14 cellular contexts compared by ENCODE assay signal in genomic region chr2:86789687-86790133, GRCh38. TPM values are rescaled to one million over a fixed set of nuclear protein-coding genes. Genes with fewer than 3 reads are reported as not detected.
DNase-seq lines count a peak whose midpoint lies in the region; ATAC-seq and TF ChIP-seq lines count a peak whose summit lies in the region.
"Had no signal": no experiment of that assay in that cellular context is flagged by ENCODE, and none has a peak within 500 bp of the region (broad histone marks: within the 10 kb centered on the region; RNA-seq: fewer than 3 reads in every experiment).

No MANE protein-coding gene starts in this region.

- H3K79me2 ChIP-seq in mammary epithelial cell (ENCODE audit: insufficient read depth, low read length): no peaks in the 10 kb centered on the region

- DNase-seq in breast epithelium (ENCODE audit: low spot score in 2 of 2): no peak
- no peak for DNase-seq in mammary epithelial cell
- DNase-seq in activated naive CD8-positive, alpha-beta T cell treated with anti-CD3 and anti-CD28 coated beads for 36 hours: peak; percentile 25
- peak in 1 of 2 donors; percentile 67 for DNase-seq in upper lobe of left lung
- no peak for DNase-seq in prostate gland (ENCODE audit: low spot score)
- no peak for DNase-seq in HT-29 (ENCODE audit: low spot score)
- DNase-seq: cerebellar nuclear complex, NCI-H1048 had no signal

- no peak for TF ChIP-seq CTCF in breast epithelium (IDR thresholded peaks at IDR 0.05)
- TF ChIP-seq CTCF in mammary epithelial cell (conservative IDR thresholded peaks at IDR 0.05 in 1 of 2, IDR thresholded peaks at IDR 0.05 in 1 of 2; ENCODE audit: extremely low read depth in 1 of 2, insufficient read depth in 1 of 2, low read depth in 1 of 2, low read length in 2 of 2): no peak
- no peak for TF ChIP-seq CTCF in upper lobe of left lung (IDR thresholded peaks at IDR 0.05)
- TF ChIP-seq CTCF in prostate gland (IDR thresholded peaks at IDR 0.05): no peak

- H3K4me2 ChIP-seq in mammary epithelial cell (ENCODE audit: insufficient read depth, low read depth, low read length): no peak overlapping the region

- no peaks in the 10 kb centered on the region for H3K9me3 Mint-ChIP-seq in activated naive CD8-positive, alpha-beta T cell treated with anti-CD3 and anti-CD28 coated beads for 36 hours

- no peaks in the 10 kb centered on the region for H3K36me3 ChIP-seq in breast epithelium
- no peaks in the 10 kb centered on the region for H3K36me3 ChIP-seq in mammary epithelial cell (ENCODE audit: insufficient read depth, low read length)
- H3K36me3 ChIP-seq in upper lobe of left lung: no peaks in the 10 kb centered on the region
- H3K36me3 ChIP-seq in prostate gland: no peaks in the 10 kb centered on the region
- H3K36me3 ChIP-seq: BLaER1, SJSA1 had no signal

- no peaks in the 10 kb centered on the region for H3K4me1 ChIP-seq in breast epithelium
- H3K4me1 ChIP-seq in mammary epithelial cell (ENCODE audit: insufficient read depth, low read length): peaks cover 20% of the 10 kb centered on the region
- peaks cover 52% of the 10 kb centered on the region for H3K4me1 ChIP-seq in mononuclear cell (ENCODE audit: insufficient read depth, low read length)
- H3K4me1 ChIP-seq in upper lobe of left lung: peaks cover 19 to 38% (median 30%) of the 10 kb centered on the region in 4 donors
- H3K4me1 ChIP-seq in prostate gland (replicated peaks): no peaks in the 10 kb centered on the region
- H3K4me1 ChIP-seq: SJSA1 had no signal

- peaks cover 5 to 53% of the 10 kb centered on the region in 2 donors for H3K27me3 ChIP-seq in breast epithelium
- peaks cover 38% of the 10 kb centered on the region for H3K27me3 ChIP-seq in mammary epithelial cell (ENCODE audit: insufficient read depth, low read length)
- H3K27me3 ChIP-seq in mononuclear cell (ENCODE audit: insufficient read depth, low read length): peaks cover 56% of the 10 kb centered on the region
- H3K27me3 ChIP-seq in upper lobe of left lung: peaks cover 3 to 32% (median 20%) of the 10 kb centered on the region in 4 donors
- H3K27me3 ChIP-seq in prostate gland (replicated peaks; ENCODE audit: insufficient read depth): peaks cover 6% of the 10 kb centered on the region

- no peak for TF ChIP-seq EP300 in upper lobe of left lung (IDR thresholded peaks at IDR 0.05)

- peaks cover 5% of the 10 kb centered on the region for H3K27me3 Mint-ChIP-seq in activated naive CD8-positive, alpha-beta T cell treated with anti-CD3 and anti-CD28 coated beads for 36 hours

- H3K9me3 ChIP-seq in breast epithelium (no peaks in the 10 kb centered on the region), mammary epithelial cell (replicated peaks; ENCODE audit: insufficient read depth, low read length) (no peaks in the 10 kb centered on the region), mononuclear cell (ENCODE audit: low read depth, low read length) (no peaks in the 10 kb centered on the region), upper lobe of left lung (no peaks in the 10 kb centered on the region), prostate gland (no peaks in the 10 kb centered on the region)
- H3K9me3 ChIP-seq: SJSA1 had no signal

- peaks cover 65% of the 10 kb centered on the region for H3K4me1 Mint-ChIP-seq in activated naive CD8-positive, alpha-beta T cell treated with anti-CD3 and anti-CD28 coated beads for 36 hours

- no TSS peak for BruUV-seq in mammary epithelial cell (replicated peaks; lab: Mats Ljungman, UMichigan)

- H3K4me3 ChIP-seq in breast epithelium (peak overlapping the region in 2 of 3 donors; percentile 36 to 63), mammary epithelial cell (replicated peaks in 1 of 3; ENCODE audit: insufficient read depth in 1 of 3, low read depth in 2 of 3, low read length in 3 of 3) (no peak overlapping the region), mononuclear cell (ENCODE audit: low read length) (peak overlapping the region; percentile 46), upper lobe of left lung (peak overlapping the region in 3 of 4 donors; percentile 19 to 39 (median 29)), prostate gland (no peak overlapping the region)
- H3K4me3 ChIP-seq: SJSA1 had no signal

- H3K9ac ChIP-seq in mammary epithelial cell (ENCODE audit: insufficient read depth, low read length): no peak overlapping the region
- H3K9ac ChIP-seq: BLaER1 had no signal

- no peaks in the 10 kb centered on the region for H4K20me1 ChIP-seq in mammary epithelial cell (ENCODE audit: insufficient read depth, low read length)

- H3K36me3 Mint-ChIP-seq in activated naive CD8-positive, alpha-beta T cell treated with anti-CD3 and anti-CD28 coated beads for 36 hours: peaks cover 57% of the 10 kb centered on the region

- peak overlapping the region; percentile 91 for H3K4me3 Mint-ChIP-seq in activated naive CD8-positive, alpha-beta T cell treated with anti-CD3 and anti-CD28 coated beads for 36 hours

- no peak for ATAC-seq in upper lobe of left lung (ENCODE audit: low FRiP score in 2 of 2)
- no peak for ATAC-seq in GM21529 (IDR thresholded peaks at IDR 0.05; ENCODE audit: unreplicated experiment)

- dilution Hi-C loops in mammary epithelial cell (cut with HindIII; ENCODE audit: low sequenced_read_pairs): no loop called here

- 10% methylated on average over 11 of the region's 40 CpGs for WGBS in mammary epithelial cell (ENCODE audit: low coverage, missing lambda C conversion rate)
- WGBS in upper lobe of left lung, 2 donors: 14 to 20% methylated on average over 20 to 35 of the region's 40 CpGs
- WGBS in prostate gland: 10% methylated on average over 24 of the region's 40 CpGs

- in situ Hi-C loops in mammary epithelial cell (cut with MboI; ENCODE audit: low sequenced_read_pairs in 2 of 2): no loop called here

- H2AFZ ChIP-seq in mammary epithelial cell (ENCODE audit: low read depth, low read length): no peak overlapping the region

- H3K27ac ChIP-seq in breast epithelium (no peak overlapping the region), mammary epithelial cell (ENCODE audit: insufficient read depth, low read depth, low read length) (no peak overlapping the region), upper lobe of left lung (peak overlapping the region in 2 of 4 donors; percentile 37 to 64), prostate gland (no peak overlapping the region)
- H3K27ac ChIP-seq: BLaER1, SJSA1 had no signal

- TF ChIP-seq POLR2A in breast epithelium (IDR thresholded peaks at IDR 0.05) (no peak), upper lobe of left lung (IDR thresholded peaks at IDR 0.05) (no peak), prostate gland (IDR thresholded peaks at IDR 0.05) (no peak)

- intact Hi-C loops in breast epithelium (cut with DNase I; ENCODE audit: low total_unique reads) (no loop called here), mammary epithelial cell (cut with micrococcal nuclease) (no loop called here), prostate gland (cut with DNase I) (no loop called here)

- peak overlapping the region; percentile 100 for H3K27ac Mint-ChIP-seq in activated naive CD8-positive, alpha-beta T cell treated with anti-CD3 and anti-CD28 coated beads for 36 hours

- CTCF ChIA-PET in mammary epithelial cell (lab: Charles Lee; ENCODE audit: low non-redundant PET): no interaction called here

RNA-seq across cellular contexts. Expression of gene CD8A, which starts 1.0 kb away (rescaled TPM):
- 1 to 10 TPM in 2 of 3 donors, under 1 TPM in 1; 0.96 to 3.2 (median 2.0) TPM for total RNA-seq in breast epithelium
- under 1 TPM; 0.17 to 0.56 TPM for total RNA-seq in mammary epithelial cell
- polyA plus RNA-seq in mammary epithelial cell: 0.15 TPM
- not detected for polyA minus RNA-seq in mammary epithelial cell
- total RNA-seq in activated naive CD8-positive, alpha-beta T cell treated with anti-CD3 and anti-CD28 coated beads for 36 hours: 100 to 1,000 TPM; 356 to 357 TPM
- total RNA-seq in mononuclear cell: 25.6 TPM
- total RNA-seq in upper lobe of left lung: 1 to 10 TPM; 4.1 to 5.6 (median 4.7) TPM
- 1 to 10 TPM; 1.3 to 2.5 TPM for total RNA-seq in prostate gland
- not detected in 2 replicates for total RNA-seq in HT-29 (2014; rRNA removed; shearing (Covaris generic))
- total RNA-seq: fibroblast of villous mesenchyme, lung microvascular endothelial cell, SJSA1 had no signal

Comparison
In these comparisons a context has a peak if more than half of its experiments do, and no peak if none do; other contexts are left out.
1. H3K4me3 ChIP-seq: peak in breast epithelium (2 of 3), mononuclear cell (single experiment) and upper lobe of left lung (3 of 4); none in mammary epithelial cell (0 of 3) and prostate gland (0 of 2).
2. RNA of gene CD8A, which starts 1.0 kb away (total RNA-seq): 356 to 357 TPM in activated naive CD8-positive, alpha-beta T cell treated with anti-CD3 and anti-CD28 coated beads for 36 hours; 25.6 TPM in mononuclear cell (single experiment), 4.1 to 5.6 TPM in upper lobe of left lung, 1.3 to 2.5 TPM in prostate gland, 0.96 to 3.2 TPM in breast epithelium, 0.17 to 0.56 TPM in mammary epithelial cell and not detected in HT-29; every median in the first group is over 10 times any median in the second.